In genomic region chr11:101357771-101358170, GRCh38 we compare ENCODE assay signal across 8 cellular contexts.
"Had no signal": no experiment of that assay in that cellular context is flagged by ENCODE, and none has a peak within 500 bp of the region (broad histone marks: within the 10 kb centered on the region; RNA-seq: fewer than 3 reads in every experiment).

No MANE protein-coding gene starts in this region.

- ATAC-seq: GM12878 had no signal

- FAIRE-seq: G401.6, GM12878, GM12891, GM12892, GM18507, GM19239 had no signal

- DNase-seq: GDM1, GF-D8 had no signal
